ENCODE assay signal across 22 cellular contexts in the genomic region with DNA sequence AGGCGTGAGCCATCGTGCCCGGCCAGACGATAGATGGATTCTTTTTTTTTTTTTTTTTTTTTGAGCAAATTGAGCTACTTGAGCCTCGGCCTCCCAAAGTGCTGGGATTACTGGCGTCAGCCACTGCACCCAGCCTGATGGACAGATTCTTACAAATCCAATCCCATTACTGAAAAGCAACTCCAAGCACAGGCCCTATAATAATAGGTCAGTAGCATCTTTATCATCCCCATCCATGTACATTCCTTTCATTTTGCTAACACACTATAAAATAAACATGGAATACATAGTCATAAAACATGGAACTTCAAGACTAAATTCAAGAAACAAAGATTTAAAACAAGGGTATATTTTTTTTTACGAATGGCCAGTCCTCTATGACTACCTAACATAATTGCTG. TPM values are rescaled to one million over a fixed set of nuclear protein-coding genes. Genes with fewer than 3 reads are reported as not detected.
DNase-seq lines count a peak whose midpoint lies in the region; ATAC-seq and TF ChIP-seq lines count a peak whose summit lies in the region.
"Had no signal": no experiment of that assay in that cellular context is flagged by ENCODE, and none has a peak within 500 bp of the region (broad histone marks: within the 10 kb centered on the region; RNA-seq: fewer than 3 reads in every experiment).

No MANE protein-coding gene starts in this region.

- H2AFZ ChIP-seq in HCT116 (ENCODE audit: low read depth, low read length, poor library complexity, severe bottlenecking) = no peak overlapping the region

- TF ChIP-seq CTCF in Calu3 (IDR thresholded peaks at IDR 0.05; ENCODE audit: unreplicated experiment) (no peak), HCT116 (IDR thresholded peaks at IDR 0.05 in 2 of 3, conservative IDR thresholded peaks at IDR 0.05 in 1 of 3; ENCODE audit: borderline replicate concordance in 1 of 3, insufficient read depth in 1 of 3, low read depth in 2 of 3, low read length in 2 of 3) (no peak), VCaP (conservative IDR thresholded peaks at IDR 0.05) (no peak), stomach (IDR thresholded peaks at IDR 0.05) (no peak), GM10248 (IDR thresholded peaks at IDR 0.05; ENCODE audit: control extremely low read depth, extremely low read depth, low read depth, missing control alignments) (no peak)

- 84 to 94% (median 90%) methylated on average over 4 to 7 of the region's 7 CpGs for WGBS in stomach, 5 donors

- no peaks in the 10 kb centered on the region for H3K9me2 ChIP-seq in HCT116 (ENCODE audit: insufficient read depth)

- H3K27ac ChIP-seq in HCT116 (ENCODE audit: low read depth, low read length) (peak overlapping the region; percentile 23; the same call in 1 of the 2 replicates), VCaP (peak overlapping the region; percentile 90), stomach (peak overlapping the region; percentile 76 to 85 (median 82))
- H3K27ac ChIP-seq: A549, Peyer's patch, SK-N-MC had no signal

- no peak overlapping the region for H3K4me3 Mint-ChIP-seq in Calu3 (ENCODE audit: low read depth, unreplicated experiment)
- H3K4me3 Mint-ChIP-seq: CD14-positive monocyte; CD8-positive, alpha-beta memory T cell; T-helper 1 cell treated with Interleukin-12 subunit alpha and Interleukin-12 subunit beta and Interleukin-4 antibody, amounts not matched to agents 30 μg/mL and 1 μg/mL, for 36 hours had no signal

- TF ChIP-seq POLR2A in HCT116 (IDR thresholded peaks at IDR 0.05; ENCODE audit: borderline replicate concordance, extremely low read depth, insufficient read depth, insufficient read length) (no peak), stomach (IDR thresholded peaks at IDR 0.05) (no peak)

- POLR2A ChIA-PET in HCT116 (lab: Charles Lee) = no interaction called here
- POLR2A ChIA-PET in GM10248 (lab: Yijun Ruan, JAX) = no interaction called here

- no peak for TF ChIP-seq EP300 in stomach (IDR thresholded peaks at IDR 0.05)

- H3K4me1 ChIP-seq in HCT116 (ENCODE audit: control insufficient read depth in 1 of 2, insufficient read depth in 2 of 2, low read length in 2 of 2) (peaks cover 20 to 22% of the 10 kb centered on the region in 2 experiments), stomach (peaks cover 15 to 50% (median 23%) of the 10 kb centered on the region in 4 donors)

- H3K9me3 ChIP-seq in HCT116 (ENCODE audit: control insufficient read depth in 1 of 2, insufficient read depth in 1 of 2, low read depth in 1 of 2, low read length in 2 of 2) (no peaks in the 10 kb centered on the region), stomach (no peaks in the 10 kb centered on the region)
- H3K9me3 ChIP-seq: A549, Peyer's patch had no signal

- no peak overlapping the region for H3K27ac Mint-ChIP-seq in Calu3 (ENCODE audit: unreplicated experiment)
- H3K27ac Mint-ChIP-seq: CD14-positive monocyte; CD8-positive, alpha-beta memory T cell; T-helper 1 cell treated with Interleukin-12 subunit alpha and Interleukin-12 subunit beta and Interleukin-4 antibody, amounts not matched to agents 30 μg/mL and 1 μg/mL, for 36 hours had no signal

- ATAC-seq in HCT116 = no peak
- no peak for ATAC-seq in GM21529 (IDR thresholded peaks at IDR 0.05; ENCODE audit: unreplicated experiment)
- ATAC-seq: A549 had no signal

- H3K4me1 Mint-ChIP-seq in Calu3 (ENCODE audit: low read depth, unreplicated experiment) = peaks cover 31% of the 10 kb centered on the region

- peaks cover 47% of the 10 kb centered on the region for H3K36me3 Mint-ChIP-seq in Calu3 (ENCODE audit: insufficient read depth, unreplicated experiment)

- no peak overlapping the region for H3K9ac ChIP-seq in HCT116 (ENCODE audit: low read length)

- peaks cover 5% of the 10 kb centered on the region; the same call in 1 of the 2 replicates for H3K79me2 ChIP-seq in HCT116 (ENCODE audit: insufficient read depth, low read length)

- RAD21 ChIA-PET in HCT116 (lab: Charles Lee; ENCODE audit: low non-redundant PET in 1 of 2, low total read pairs in 2 of 2, uncharacterized antibody in 2 of 2, unreplicated experiment in 2 of 2) = no interaction called here

- no peaks in the 10 kb centered on the region for H3K9me3 Mint-ChIP-seq in Calu3 (ENCODE audit: low read depth, unreplicated experiment)
- H3K9me3 Mint-ChIP-seq: CD8-positive, alpha-beta memory T cell; T-helper 1 cell treated with Interleukin-12 subunit alpha and Interleukin-12 subunit beta and Interleukin-4 antibody, amounts not matched to agents 30 μg/mL and 1 μg/mL, for 36 hours had no signal

- intact Hi-C loops in Calu3 (cut with micrococcal nuclease; ENCODE audit: unreplicated experiment) (no loop called here), HCT116 (cut with micrococcal nuclease) (no loop called here), stomach (cut with DNase I; ENCODE audit: low total_unique reads) (no loop called here)

- no peak for TF ChIP-seq RAD21 in HCT116 (IDR thresholded peaks at IDR 0.05; ENCODE audit: low read depth)

- H3K4me3 ChIP-seq in HCT116 (replicated peaks in 1 of 2; ENCODE audit: low read depth in 1 of 2, low read length in 2 of 2) = no peak overlapping the region
- peak overlapping the region in 1 of 4 donors; percentile 7 for H3K4me3 ChIP-seq in stomach
- H3K4me3 ChIP-seq: A549, Peyer's patch, SK-N-MC had no signal

- DNase-seq in Calu3 (no peak), HCT116 (ENCODE audit: low read depth, low spot score) (no peak), stomach (no peak), NCI-H2029 treated with DMSO at 0.1 percent for 48 hours (lab: John Stamatoyannopoulos, UW) (no peak), GM10248 (ENCODE audit: extremely low spot score) (no peak)
- DNase-seq in activated CD4-positive, CD25-positive, alpha-beta regulatory T cell (lab: John Stamatoyannopoulos, UW) = no peak
- DNase-seq: CD8-positive, alpha-beta memory T cell; GDM1; Karpas-422; NCI-H1092; NCI-H1436; NCI-H1930; NCI-H446 treated with DMSO at 0.1 percent for 48 hours; Peyer's patch; SHP77 treated with DMSO at 0.1 percent for 48 hours; SW 1271 had no signal

- peaks cover 0 to 7% of the 10 kb centered on the region in 2 experiments; a peak in 1 of 4 replicates for H3K36me3 ChIP-seq in HCT116 (ENCODE audit: control insufficient read depth in 1 of 2, insufficient read depth in 2 of 2, low read length in 2 of 2)
- H3K36me3 ChIP-seq in stomach = peaks cover 0 to 26% (median 18%) of the 10 kb centered on the region in 4 donors

- H3K27me3 ChIP-seq in HCT116 (ENCODE audit: insufficient read depth, low read length) (no peaks in the 10 kb centered on the region), stomach (no peaks in the 10 kb centered on the region)
- H3K27me3 ChIP-seq: Peyer's patch had no signal

- no peaks in the 10 kb centered on the region for H4K20me1 ChIP-seq in HCT116 (ENCODE audit: insufficient read depth)

- no peaks in the 10 kb centered on the region for H3K27me3 Mint-ChIP-seq in Calu3 (ENCODE audit: unreplicated experiment)
- H3K27me3 Mint-ChIP-seq: CD8-positive, alpha-beta memory T cell had no signal

- H3K4me2 ChIP-seq in HCT116 (ENCODE audit: low read length) = no peak overlapping the region; the same call in 1 of the 2 replicates
- H3K4me2 ChIP-seq: A549 had no signal

- CTCF ChIA-PET in Calu3 (lab: Charles Lee) (interaction anchor here (0.6 kb wide), 1 partner anchor 24 kb away, joined by 3 read pairs; no protein-coding TSS in a partner anchor), HCT116 (lab: Charles Lee) (no interaction called here), GM10248 (lab: Yijun Ruan, JAX) (no interaction called here)

- BruUV-seq in Calu3 (replicated peaks; lab: Mats Ljungman, UMichigan) (TSS peak; percentile 25), HCT116 (replicated peaks; lab: Mats Ljungman, UMichigan) (no TSS peak)

TF ChIP-seq in HCT116, 20 proteins besides CTCF, POLR2A, EP300 and RAD21 (continues in another document):
- TF ChIP-seq SP1 (IDR thresholded peaks at IDR 0.05; ENCODE audit: low read depth) (no peak), CBX3 (IDR thresholded peaks at IDR 0.05; ENCODE audit: low read depth) (no peak), ELF1 (IDR thresholded peaks at IDR 0.05; ENCODE audit: borderline replicate concordance, low read depth) (no peak), POLR2AphosphoS5 (IDR thresholded peaks at IDR 0.05; ENCODE audit: low read depth, low read length) (no peak), YY1 (IDR thresholded peaks at IDR 0.05; ENCODE audit: extremely low read depth, insufficient replicate concordance, low read depth, low read length) (no peak), SIN3A (IDR thresholded peaks at IDR 0.05; ENCODE audit: low read depth) (no peak), ZNF274 (IDR thresholded peaks at IDR 0.05; ENCODE audit: low read depth, low read length) (no peak), FOSL1 (IDR thresholded peaks at IDR 0.05; ENCODE audit: low read depth) (no peak), EGR1 (IDR thresholded peaks at IDR 0.05; ENCODE audit: low read depth) (no peak), ZFX (IDR thresholded peaks at IDR 0.05) (no peak), CEBPB (IDR thresholded peaks at IDR 0.05; ENCODE audit: low read depth) (no peak)
- TF ChIP-seq, protein P1, sequence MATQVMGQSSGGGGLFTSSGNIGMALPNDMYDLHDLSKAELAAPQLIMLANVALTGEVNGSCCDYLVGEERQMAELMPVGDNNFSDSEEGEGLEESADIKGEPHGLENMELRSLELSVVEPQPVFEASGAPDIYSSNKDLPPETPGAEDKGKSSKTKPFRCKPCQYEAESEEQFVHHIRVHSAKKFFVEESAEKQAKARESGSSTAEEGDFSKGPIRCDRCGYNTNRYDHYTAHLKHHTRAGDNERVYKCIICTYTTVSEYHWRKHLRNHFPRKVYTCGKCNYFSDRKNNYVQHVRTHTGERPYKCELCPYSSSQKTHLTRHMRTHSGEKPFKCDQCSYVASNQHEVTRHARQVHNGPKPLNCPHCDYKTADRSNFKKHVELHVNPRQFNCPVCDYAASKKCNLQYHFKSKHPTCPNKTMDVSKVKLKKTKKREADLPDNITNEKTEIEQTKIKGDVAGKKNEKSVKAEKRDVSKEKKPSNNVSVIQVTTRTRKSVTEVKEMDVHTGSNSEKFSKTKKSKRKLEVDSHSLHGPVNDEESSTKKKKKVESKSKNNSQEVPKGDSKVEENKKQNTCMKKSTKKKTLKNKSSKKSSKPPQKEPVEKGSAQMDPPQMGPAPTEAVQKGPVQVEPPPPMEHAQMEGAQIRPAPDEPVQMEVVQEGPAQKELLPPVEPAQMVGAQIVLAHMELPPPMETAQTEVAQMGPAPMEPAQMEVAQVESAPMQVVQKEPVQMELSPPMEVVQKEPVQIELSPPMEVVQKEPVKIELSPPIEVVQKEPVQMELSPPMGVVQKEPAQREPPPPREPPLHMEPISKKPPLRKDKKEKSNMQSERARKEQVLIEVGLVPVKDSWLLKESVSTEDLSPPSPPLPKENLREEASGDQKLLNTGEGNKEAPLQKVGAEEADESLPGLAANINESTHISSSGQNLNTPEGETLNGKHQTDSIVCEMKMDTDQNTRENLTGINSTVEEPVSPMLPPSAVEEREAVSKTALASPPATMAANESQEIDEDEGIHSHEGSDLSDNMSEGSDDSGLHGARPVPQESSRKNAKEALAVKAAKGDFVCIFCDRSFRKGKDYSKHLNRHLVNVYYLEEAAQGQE (IDR thresholded peaks at IDR 0.05; ENCODE audit: low read depth) = no peak

RNA-seq across cellular contexts. Expression of a gene that starts 16.0 kb away (rescaled TPM):
- total RNA-seq in Calu3 (2022) = 15.9 and 16.7 TPM in 2 replicates
- total RNA-seq in HCT116 (2021; ENCODE audit: unreplicated experiment) = 15.5 TPM
- polyA plus RNA-seq in HCT116 (2012) = 5.6 and 7.8 TPM in 2 replicates
- total RNA-seq in stomach = 10 to 100 TPM; 11.0 to 68.3 (median 11.6) TPM
- polyA plus RNA-seq in stomach = 10 to 100 TPM in 1 of 3 donors, 1 to 10 TPM in 2; 4.2 to 15.4 (median 6.3) TPM

Comparison
In these comparisons a context has a peak if more than half of its experiments do, and no peak if none do; other contexts are left out.
1. H3K27ac ChIP-seq: peak in every context shown above with its lines; median percentile 90 in VCaP; 82 in stomach; 23 in HCT116.